ENCODE assay signal across 21 cellular contexts in the genomic region with DNA sequence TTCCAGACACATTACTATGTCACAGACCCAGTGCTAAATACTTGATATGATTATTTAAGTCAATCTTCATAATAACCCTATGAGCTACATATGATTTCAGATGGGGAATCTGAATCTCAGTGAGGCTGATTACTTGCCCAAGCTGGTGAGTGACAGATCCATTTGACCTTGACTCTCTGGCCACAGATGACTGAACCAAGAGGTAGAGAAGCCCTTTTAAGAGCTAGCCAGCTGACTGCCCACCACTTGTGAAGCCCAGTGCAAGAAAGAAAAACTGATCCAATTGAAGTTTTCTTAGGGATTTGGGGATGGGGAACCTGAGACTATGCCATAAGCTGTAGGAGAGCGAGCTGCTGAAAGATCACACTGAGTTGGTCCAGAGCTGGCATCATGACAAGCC.
"Had no signal": no experiment of that assay in that cellular context is flagged by ENCODE, and none has a peak within 500 bp of the region (broad histone marks: within the 10 kb centered on the region; RNA-seq: fewer than 3 reads in every experiment).

No MANE protein-coding gene starts in this region.

- DNase-seq: IMR-90, Karpas-422, KG1, MM.1S, MV-4-11, NCI-H1048, NCI-H1105, NCI-H1417, NCI-H1436 treated with DMSO at 0.1 percent for 48 hours, NCI-H1694 treated with DMSO at 0.1 percent for 48 hours, NCI-H1930, NCI-H2081, NCI-H2107, NCI-H2227 treated with DMSO at 0.1 percent for 48 hours, NCI-H510A, NCI-H524 treated with DMSO at 0.1 percent for 48 hours, NCI-H69, NCI-H774, Right ventricle myocardium superior, RPMI8226, SIG-M5 had no signal
